Comparison of ENCODE assay signal across 13 cellular contexts in the genomic region with DNA sequence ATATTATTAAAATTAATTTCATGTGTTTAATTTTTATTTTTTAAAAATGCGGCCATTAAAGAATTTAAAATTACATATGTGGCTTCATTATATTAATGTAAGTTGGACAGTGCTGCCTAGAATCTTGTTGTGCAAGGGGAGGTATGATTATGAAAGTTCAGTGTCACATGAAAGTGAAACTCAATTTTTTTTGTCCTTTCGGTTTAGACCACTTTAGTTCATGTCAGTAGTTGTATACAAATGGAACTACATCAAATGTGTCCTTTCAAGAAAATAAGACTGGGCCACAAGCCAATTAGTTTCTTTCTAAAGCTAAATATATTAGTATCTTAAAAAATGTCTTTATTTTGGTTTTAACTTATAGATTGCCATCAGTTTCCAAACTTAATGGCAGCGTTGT. TPM values are rescaled to one million over a fixed set of nuclear protein-coding genes. Genes with fewer than 3 reads are reported as not detected.
A peak's percentile ranks its signal among the peaks of the same experiment; 100 is the strongest.
DNase-seq lines count a peak whose midpoint lies in the region; ATAC-seq lines count a peak whose summit lies in the region.
"Had no signal": no experiment of that assay in that cellular context is flagged by ENCODE, and none has a peak within 500 bp of the region (broad histone marks: within the 10 kb centered on the region; RNA-seq: fewer than 3 reads in every experiment).

No MANE protein-coding gene starts in this region.

- no peak overlapping the region for H3K4me3 ChIP-seq in CD8-positive, alpha-beta memory T cell (ENCODE audit: low read length)
- H3K4me3 ChIP-seq: mucosa of descending colon had no signal

- H3K9me3 ChIP-seq in CD8-positive, alpha-beta memory T cell (ENCODE audit: low read length) = no peaks in the 10 kb centered on the region
- H3K9me3 ChIP-seq: mucosa of descending colon had no signal

- peaks cover 25% of the 10 kb centered on the region for H3K36me3 Mint-ChIP-seq in activated CD4-positive, alpha-beta T cell treated with anti-CD3 and anti-CD28 coated beads, Interleukin-2, amount 10 ng/mL, durations not matched to agents 24 days and 14 days (ENCODE audit: low read depth)
- peaks cover 22 to 71% (median 31%) of the 10 kb centered on the region in 3 donors for H3K36me3 Mint-ChIP-seq in CD8-positive, alpha-beta memory T cell

- no peak overlapping the region for H3K27ac ChIP-seq in CD8-positive, alpha-beta memory T cell (ENCODE audit: low read depth, low read length)

- intact Hi-C loops in activated CD4-positive, alpha-beta T cell treated with anti-CD3 and anti-CD28 coated beads, Interleukin-2, amount 10 ng/mL, durations not matched to agents 24 days and 14 days (cut with micrococcal nuclease) = no loop called here

- no peak overlapping the region for H3K4me3 Mint-ChIP-seq in activated CD4-positive, alpha-beta T cell treated with anti-CD3 and anti-CD28 coated beads, Interleukin-2, amount 10 ng/mL, durations not matched to agents 24 days and 14 days
- peak overlapping the region in 2 of 7 donors; percentile 15 to 20 for H3K4me3 Mint-ChIP-seq in CD8-positive, alpha-beta memory T cell

- peaks cover 3% of the 10 kb centered on the region for H3K4me1 Mint-ChIP-seq in activated CD4-positive, alpha-beta T cell treated with anti-CD3 and anti-CD28 coated beads, Interleukin-2, amount 10 ng/mL, durations not matched to agents 24 days and 14 days
- H3K4me1 Mint-ChIP-seq in CD8-positive, alpha-beta memory T cell = peaks cover 0 to 13% (median 0%) of the 10 kb centered on the region in 3 donors

- H3K27ac Mint-ChIP-seq in activated CD4-positive, alpha-beta T cell treated with anti-CD3 and anti-CD28 coated beads, Interleukin-2, amount 10 ng/mL, durations not matched to agents 24 days and 14 days = no peak overlapping the region
- no peak overlapping the region for H3K27ac Mint-ChIP-seq in CD8-positive, alpha-beta memory T cell

- no peaks in the 10 kb centered on the region for H3K4me1 ChIP-seq in CD8-positive, alpha-beta memory T cell (ENCODE audit: insufficient read depth, low read length)

- CTCF ChIA-PET in CD8-positive, alpha-beta memory T cell (lab: Charles Lee) = no interaction called here

- H3K27me3 ChIP-seq in CD8-positive, alpha-beta memory T cell (ENCODE audit: insufficient read depth, low read length, poor library complexity, severe bottlenecking) = no peaks in the 10 kb centered on the region

- no peaks in the 10 kb centered on the region for H3K9me3 Mint-ChIP-seq in activated CD4-positive, alpha-beta T cell treated with anti-CD3 and anti-CD28 coated beads, Interleukin-2, amount 10 ng/mL, durations not matched to agents 24 days and 14 days
- H3K9me3 Mint-ChIP-seq in CD8-positive, alpha-beta memory T cell = no peaks in the 10 kb centered on the region

- H3K27me3 Mint-ChIP-seq in activated CD4-positive, alpha-beta T cell treated with anti-CD3 and anti-CD28 coated beads, Interleukin-2, amount 10 ng/mL, durations not matched to agents 24 days and 14 days = no peaks in the 10 kb centered on the region
- H3K27me3 Mint-ChIP-seq in CD8-positive, alpha-beta memory T cell = no peaks in the 10 kb centered on the region

- H3K36me3 ChIP-seq in CD8-positive, alpha-beta memory T cell (ENCODE audit: insufficient read depth, low read length) = peaks cover 7% of the 10 kb centered on the region

- ATAC-seq in GM18508 (IDR thresholded peaks at IDR 0.05; ENCODE audit: insufficient read depth, unreplicated experiment) = peak; percentile 92
- peak; percentile 99 for ATAC-seq in GM21381 (IDR thresholded peaks at IDR 0.05; ENCODE audit: unreplicated experiment)
- ATAC-seq in HG03095 (IDR thresholded peaks at IDR 0.05; ENCODE audit: unreplicated experiment) = peak; percentile 99
- ATAC-seq: mucosa of descending colon had no signal

- POLR2A ChIA-PET in CD8-positive, alpha-beta memory T cell (lab: Charles Lee) = no interaction called here

- DNase-seq in RPMI8226 (peak; percentile 81), NCI-H187 treated with DMSO at 0.1 percent for 48 hours (lab: John Stamatoyannopoulos, UW) (no peak)
- DNase-seq in activated CD4-positive, alpha-beta T cell treated with anti-CD3 and anti-CD28 coated beads, Interleukin-2, amount 10 ng/mL, durations not matched to agents 24 days and 14 days = no peak
- no peak for DNase-seq in stimulated activated CD4-positive, alpha-beta T cell treated with anti-CD3 and anti-CD28 coated beads, Interleukin-4, amount 100 ng/mL, for 4 hours
- no peak for DNase-seq in CD8-positive, alpha-beta memory T cell
- DNase-seq: caudate nucleus, COR-L47, glutamatergic neuron, mucosa of descending colon, NCI-H146 had no signal

RNA-seq across cellular contexts. Expression of a gene that starts 35.7 kb away (rescaled TPM):
- 8.7 and 9.6 TPM in 2 replicates for total RNA-seq in activated CD4-positive, alpha-beta T cell treated with anti-CD3 and anti-CD28 coated beads, Interleukin-2, amount 10 ng/mL, durations not matched to agents 24 days and 14 days
- total RNA-seq in CD8-positive, alpha-beta memory T cell = 10 to 100 TPM; 12.1 to 13.2 TPM
- 2.6 TPM for polyA plus RNA-seq in CD8-positive, alpha-beta memory T cell

RNA-seq across cellular contexts. Expression of a gene that starts 41.4 kb away (rescaled TPM):
- total RNA-seq in activated CD4-positive, alpha-beta T cell treated with anti-CD3 and anti-CD28 coated beads, Interleukin-2, amount 10 ng/mL, durations not matched to agents 24 days and 14 days = 0.09 TPM in 2 replicates
- under 1 TPM; 0.29 to 0.39 TPM for total RNA-seq in CD8-positive, alpha-beta memory T cell
- not detected for polyA plus RNA-seq in CD8-positive, alpha-beta memory T cell
